ENCODE assay signal across 28 cellular contexts in genomic region chr11:61613051-61613450, GRCh38. TPM values are rescaled to one million over a fixed set of nuclear protein-coding genes. Genes with fewer than 3 reads are reported as not detected.
"Had no signal": no experiment of that assay in that cellular context is flagged by ENCODE, and none has a peak within 500 bp of the region (broad histone marks: within the 10 kb centered on the region; RNA-seq: fewer than 3 reads in every experiment).

No MANE protein-coding gene starts in this region.

- H3K27ac ChIP-seq: esophagus muscularis mucosa, foreskin keratinocyte, gastrocnemius medialis, heart right ventricle had no signal

- H3K36me3 Mint-ChIP-seq: activated naive CD8-positive, alpha-beta T cell had no signal

- H3K27ac Mint-ChIP-seq: activated CD4-positive, alpha-beta memory T cell treated with anti-CD3 and anti-CD28 coated beads, Interleukin-2, amount 10 ng/mL, durations not matched to agents 7 days and 5 days; activated CD4-positive, alpha-beta T cell treated with anti-CD3 and anti-CD28 coated beads, Interleukin-2, amount 10 ng/mL, durations not matched to agents 7 days and 5 days; activated naive CD8-positive, alpha-beta T cell; activated T-cell treated with anti-CD3 and anti-CD28 coated beads, Interleukin-2, amount 50 U/mL, for 24 hours; activated T-cell treated with anti-CD3 and anti-CD28 coated beads, Interleukin-2, amount 50 U/mL, for 72 hours; effector memory CD8-positive, alpha-beta T cell; WTC11 had no signal

- H3K9me3 Mint-ChIP-seq: activated CD4-positive, alpha-beta memory T cell treated with anti-CD3 and anti-CD28 coated beads, Interleukin-2, amount 10 ng/mL, durations not matched to agents 7 days and 5 days; activated CD4-positive, alpha-beta T cell treated with anti-CD3 and anti-CD28 coated beads, Interleukin-2, amount 10 ng/mL, durations not matched to agents 7 days and 5 days; activated T-cell treated with anti-CD3 and anti-CD28 coated beads, Interleukin-2, amount 50 U/mL, for 24 hours; activated T-cell treated with anti-CD3 and anti-CD28 coated beads, Interleukin-2, amount 50 U/mL, for 72 hours; effector memory CD8-positive, alpha-beta T cell had no signal

- H3K4me3 Mint-ChIP-seq: activated CD4-positive, alpha-beta memory T cell treated with anti-CD3 and anti-CD28 coated beads, Interleukin-2, amount 10 ng/mL, durations not matched to agents 7 days and 5 days; activated CD4-positive, alpha-beta T cell treated with anti-CD3 and anti-CD28 coated beads, Interleukin-2, amount 10 ng/mL, durations not matched to agents 7 days and 5 days; activated naive CD8-positive, alpha-beta T cell; activated T-cell treated with anti-CD3 and anti-CD28 coated beads, Interleukin-2, amount 50 U/mL, for 24 hours; activated T-cell treated with anti-CD3 and anti-CD28 coated beads, Interleukin-2, amount 50 U/mL, for 72 hours; effector memory CD8-positive, alpha-beta T cell; WTC11 had no signal

- H3K4me1 Mint-ChIP-seq: activated CD4-positive, alpha-beta memory T cell treated with anti-CD3 and anti-CD28 coated beads, Interleukin-2, amount 10 ng/mL, durations not matched to agents 7 days and 5 days; activated CD4-positive, alpha-beta T cell treated with anti-CD3 and anti-CD28 coated beads, Interleukin-2, amount 10 ng/mL, durations not matched to agents 7 days and 5 days had no signal

- H3K36me3 ChIP-seq: esophagus muscularis mucosa, gastrocnemius medialis, heart right ventricle had no signal

- H3K9me3 ChIP-seq: esophagus muscularis mucosa, gastrocnemius medialis, heart right ventricle had no signal

- H3K4me3 ChIP-seq: esophagus muscularis mucosa, gastrocnemius medialis, heart right ventricle had no signal

- DNase-seq: activated CD4-positive, alpha-beta memory T cell treated with anti-CD3 and anti-CD28 coated beads, Interleukin-2, amount 10 ng/mL, durations not matched to agents 7 days and 5 days; activated CD4-positive, alpha-beta T cell treated with anti-CD3 and anti-CD28 coated beads for 1 hour; activated CD4-positive, alpha-beta T cell treated with anti-CD3 and anti-CD28 coated beads for 4 hours; activated CD4-positive, alpha-beta T cell treated with anti-CD3 and anti-CD28 coated beads, Interleukin-2, amount 10 ng/mL, durations not matched to agents 7 days and 5 days; activated CD4-positive, alpha-beta T cell treated with anti-CD3 and anti-CD28 coated beads, Interleukin-2, amount 50 U/mL, for 4 hours; activated CD8-positive, alpha-beta memory T cell treated with anti-CD3 and anti-CD28 coated beads, Interleukin-2, amount 50 U/mL, for 48 hours; activated gamma-delta T cell treated with Interleukin-2 at 50 U/mL for 16 hours; activated naive CD4-positive, alpha-beta T cell treated with anti-CD3 and anti-CD28 coated beads, Interleukin-2, amount 50 U/mL, for 16 hours; activated naive CD4-positive, alpha-beta T cell treated with Interleukin-2 at 50 U/mL for 16 hours; activated T-cell treated with anti-CD3 and anti-CD28 coated beads for 4 hours; activated T-cell treated with anti-CD3 and anti-CD28 coated beads, Interleukin-2, amount 50 U/mL, for 24 hours; activated T-cell treated with anti-CD3 and anti-CD28 coated beads, Interleukin-2, amount 50 U/mL, for 72 hours; amniotic stem cell; anterior cingulate cortex; caudate nucleus; cortex of kidney; dermis blood vessel endothelial cell; effector CD4-positive, alpha-beta T cell; effector memory CD8-positive, alpha-beta T cell; erythroblast; foreskin keratinocyte; gastrocnemius medialis; heart right ventricle; T-helper 2 cell had no signal

RNA-seq across cellular contexts. Expression of gene SYT7, which starts 32.2 kb away (rescaled TPM):
- total RNA-seq: activated CD4-positive, alpha-beta memory T cell treated with anti-CD3 and anti-CD28 coated beads, Interleukin-2, amount 10 ng/mL, durations not matched to agents 7 days and 5 days; activated CD4-positive, alpha-beta T cell treated with anti-CD3 and anti-CD28 coated beads, Interleukin-2, amount 10 ng/mL, durations not matched to agents 7 days and 5 days; activated T-cell treated with anti-CD3 and anti-CD28 coated beads, Interleukin-2, amount 50 U/mL, for 72 hours; T-helper 1 cell treated with Interleukin-12 subunit alpha and Interleukin-12 subunit beta and Interleukin-4 antibody, amounts not matched to agents 30 ng/mL and 1 ng/mL, for 36 hours had no signal
